In genomic region chr15:51076898-51077564, GRCh38 we compare ENCODE assay signal across 8 cellular contexts. TPM values are rescaled to one million over a fixed set of nuclear protein-coding genes. Genes with fewer than 3 reads are reported as not detected.
A peak's percentile ranks its signal among the peaks of the same experiment; 100 is the strongest.
DNase-seq lines count a peak whose midpoint lies in the region; ATAC-seq and TF ChIP-seq lines count a peak whose summit lies in the region.

No MANE protein-coding gene starts in this region.

- peak overlapping the region; percentile 42 for H3K4me3 Mint-ChIP-seq in T-helper 1 cell treated with Interleukin-12 subunit alpha and Interleukin-12 subunit beta and Interleukin-4 antibody, amounts not matched to agents 30 μg/mL and 1 μg/mL, for 36 hours
- peak overlapping the region; percentile 59 for H3K4me3 Mint-ChIP-seq in endodermal cell
- peak overlapping the region; percentile 82 for H3K4me3 Mint-ChIP-seq in natural killer cell treated with Interleukin-12 subunit alpha and Interleukin-12 subunit beta and Interleukin-15 and Interleukin-18, amount 100 ng/mL, for 72 hours

- H3K36me3 ChIP-seq in endodermal cell (ENCODE audit: control insufficient read depth, insufficient read depth, low read length) = no peaks in the 10 kb centered on the region

- ATAC-seq in natural killer cell treated with Interleukin-12 subunit alpha and Interleukin-12 subunit beta and Interleukin-15 and Interleukin-18, amount 100 ng/mL, for 72 hours = peak; percentile 91 to 92

- TF ChIP-seq CTCF in endodermal cell (conservative IDR thresholded peaks at IDR 0.05) = no peak

- H3K9ac ChIP-seq in endodermal cell (ENCODE audit: extremely low read depth, low read length, poor library complexity, severe bottlenecking) = no peak overlapping the region

- no peaks in the 10 kb centered on the region for H3K27me3 Mint-ChIP-seq in T-helper 1 cell treated with Interleukin-12 subunit alpha and Interleukin-12 subunit beta and Interleukin-4 antibody, amounts not matched to agents 30 μg/mL and 1 μg/mL, for 36 hours (ENCODE audit: low read depth)
- peaks cover 32% of the 10 kb centered on the region for H3K27me3 Mint-ChIP-seq in endodermal cell (ENCODE audit: insufficient read depth)
- peaks cover 24 to 30% of the 10 kb centered on the region in 2 donors for H3K27me3 Mint-ChIP-seq in natural killer cell treated with Interleukin-12 subunit alpha and Interleukin-12 subunit beta and Interleukin-15 and Interleukin-18, amount 100 ng/mL, for 72 hours

- H3K9me3 ChIP-seq in endodermal cell (ENCODE audit: control insufficient read depth, low read length) = no peaks in the 10 kb centered on the region

- WGBS in endodermal cell (ENCODE audit: insufficient coverage in 1 of 2, insufficient read length in 1 of 2), 2 experiments = 95 to 97% methylated on average over 21 to 25 of the region's 25 CpGs

- H3K4me1 ChIP-seq in endodermal cell (ENCODE audit: control insufficient read depth, insufficient read depth, low read length) = no peaks in the 10 kb centered on the region

- no peaks in the 10 kb centered on the region for H3K36me3 Mint-ChIP-seq in T-helper 1 cell treated with Interleukin-12 subunit alpha and Interleukin-12 subunit beta and Interleukin-4 antibody, amounts not matched to agents 30 μg/mL and 1 μg/mL, for 36 hours (ENCODE audit: low read depth)
- H3K36me3 Mint-ChIP-seq in endodermal cell (ENCODE audit: low read depth) = no peaks in the 10 kb centered on the region
- H3K36me3 Mint-ChIP-seq in natural killer cell treated with Interleukin-12 subunit alpha and Interleukin-12 subunit beta and Interleukin-15 and Interleukin-18, amount 100 ng/mL, for 72 hours = peaks cover 4% of the 10 kb centered on the region

- H3K27ac Mint-ChIP-seq in T-helper 1 cell treated with Interleukin-12 subunit alpha and Interleukin-12 subunit beta and Interleukin-4 antibody, amounts not matched to agents 30 μg/mL and 1 μg/mL, for 36 hours = peak overlapping the region; percentile 82
- peak overlapping the region; percentile 83 for H3K27ac Mint-ChIP-seq in endodermal cell
- H3K27ac Mint-ChIP-seq in natural killer cell treated with Interleukin-12 subunit alpha and Interleukin-12 subunit beta and Interleukin-15 and Interleukin-18, amount 100 ng/mL, for 72 hours = peak overlapping the region; percentile 37 to 53

- no peak overlapping the region for H3K27ac ChIP-seq in endodermal cell (ENCODE audit: low read depth, low read length)

- peaks cover 10% of the 10 kb centered on the region for H3K27me3 ChIP-seq in endodermal cell (ENCODE audit: control insufficient read depth, insufficient read depth, low read length, poor library complexity, severe bottlenecking)

- H3K4me3 ChIP-seq in endodermal cell (ENCODE audit: low read length) = no peak overlapping the region

- H3K4me1 Mint-ChIP-seq in T-helper 1 cell treated with Interleukin-12 subunit alpha and Interleukin-12 subunit beta and Interleukin-4 antibody, amounts not matched to agents 30 μg/mL and 1 μg/mL, for 36 hours (ENCODE audit: low read depth) = peaks cover 23% of the 10 kb centered on the region
- H3K4me1 Mint-ChIP-seq in endodermal cell = peaks cover 4% of the 10 kb centered on the region
- H3K4me1 Mint-ChIP-seq in natural killer cell treated with Interleukin-12 subunit alpha and Interleukin-12 subunit beta and Interleukin-15 and Interleukin-18, amount 100 ng/mL, for 72 hours (ENCODE audit: low read depth in 2 of 2) = peaks cover 28 to 29% of the 10 kb centered on the region in 2 donors

- DNase-seq in T-helper 1 cell = no peak
- DNase-seq in MV-4-11 (lab: John Stamatoyannopoulos, UW) = peak; percentile 98
- DNase-seq in endodermal cell = peak; percentile 80
- DNase-seq in natural killer cell treated with Interleukin-12 subunit alpha and Interleukin-12 subunit beta and Interleukin-15 and Interleukin-18, amount 100 ng/mL, for 72 hours (ENCODE audit: low spot score) = peak; percentile 88
- DNase-seq in NCI-H2081 (lab: John Stamatoyannopoulos, UW) = no peak
- DNase-seq in putamen (ENCODE audit: low spot score) = no peak
- no peak for DNase-seq in NCI-H82 treated with DMSO at 0.1 percent for 48 hours (lab: John Stamatoyannopoulos, UW; ENCODE audit: unreplicated experiment)

- no peaks in the 10 kb centered on the region for H3K9me3 Mint-ChIP-seq in T-helper 1 cell treated with Interleukin-12 subunit alpha and Interleukin-12 subunit beta and Interleukin-4 antibody, amounts not matched to agents 30 μg/mL and 1 μg/mL, for 36 hours
- no peaks in the 10 kb centered on the region for H3K9me3 Mint-ChIP-seq in endodermal cell
- no peaks in the 10 kb centered on the region for H3K9me3 Mint-ChIP-seq in natural killer cell treated with Interleukin-12 subunit alpha and Interleukin-12 subunit beta and Interleukin-15 and Interleukin-18, amount 100 ng/mL, for 72 hours

RNA-seq across cellular contexts. Expression of gene TNFAIP8L3, which starts 17.7 kb away (rescaled TPM):
- under 1 TPM in 1 of 2 donors, not detected in 1; 0.31 TPM for total RNA-seq in endodermal cell
- not detected for polyA plus RNA-seq in endodermal cell (2013, experiment 1 of 2)
- polyA plus RNA-seq in endodermal cell (2013, experiment 2 of 2) = not detected
- not detected for total RNA-seq in natural killer cell treated with Interleukin-12 subunit alpha and Interleukin-12 subunit beta and Interleukin-15 and Interleukin-18, amount 100 ng/mL, for 72 hours

Comparison
In these comparisons a context has a peak if more than half of its experiments do, and no peak if none do; other contexts are left out.
1. DNase-seq: peak in MV-4-11 (single experiment), endodermal cell (single experiment) and natural killer cell treated with Interleukin-12 subunit alpha and Interleukin-12 subunit beta and Interleukin-15 and Interleukin-18, amount 100 ng/mL, for 72 hours (single experiment); none in T-helper 1 cell (0 of 5), NCI-H2081 (0 of 2), putamen (single experiment) and NCI-H82 treated with DMSO at 0.1 percent for 48 hours (single experiment).
2. Peak in every context shown above with its lines, with median percentiles within 50 percentile points of each other: H3K27ac Mint-ChIP-seq and H3K4me3 Mint-ChIP-seq.